ENCODE assay signal across 32 cellular contexts in genomic region chr11:79098096-79098495, GRCh38.
DNase-seq lines count a peak whose midpoint lies in the region; ATAC-seq, FAIRE-seq and TF ChIP-seq lines count a peak whose summit lies in the region.
"Had no signal": no experiment of that assay in that cellular context is flagged by ENCODE, and none has a peak within 500 bp of the region (broad histone marks: within the 10 kb centered on the region; RNA-seq: fewer than 3 reads in every experiment).

No MANE protein-coding gene starts in this region.

- H3K36me3 ChIP-seq in cardiac muscle cell (no peaks in the 10 kb centered on the region), H1 (ENCODE audit: control insufficient read depth in 2 of 4, insufficient read depth in 4 of 4, low read length in 3 of 4) (no peaks in the 10 kb centered on the region)
- H3K36me3 ChIP-seq: esophagus squamous epithelium, heart left ventricle, ovary, upper lobe of left lung had no signal

- H3K4me2 ChIP-seq in H1 (ENCODE audit: insufficient read depth in 1 of 2, low read depth in 2 of 2, low read length in 2 of 2): no peak overlapping the region

- H3K56ac ChIP-seq in H1 (replicated peaks; ENCODE audit: insufficient read length, low read depth, low read length): no peak overlapping the region

- no peaks in the 10 kb centered on the region for H3K9me3 Mint-ChIP-seq in nephron progenitor cell
- H3K9me3 Mint-ChIP-seq: activated naive CD8-positive, alpha-beta T cell treated with anti-CD3 and anti-CD28 coated beads, Interleukin-2, amount 50 U/mL, for 24 hours; natural killer cell had no signal

- intact Hi-C loops in Right ventricle myocardium superior (cut with DNase I): no loop called here

- no peak for DNase-seq in cardiac muscle cell (ENCODE audit: low read depth in 1 of 2, low spot score in 1 of 2)
- DNase-seq in Right ventricle myocardium superior: no peak
- no peak for DNase-seq in H1 (ENCODE audit: low read depth in 1 of 2, low spot score in 2 of 2)
- peak; percentile 23 for DNase-seq in nephron progenitor cell
- no peak for DNase-seq in GM19240 (ENCODE audit: insufficient read length, low spot score)
- no peak for DNase-seq in HT-29 (ENCODE audit: low spot score)
- no peak for DNase-seq in NCI-H1694 treated with DMSO at 0.1 percent for 48 hours (lab: John Stamatoyannopoulos, UW)
- DNase-seq: activated CD4-positive, alpha-beta T cell treated with anti-CD3 and anti-CD28 coated beads, Interleukin-2, amount 50 U/mL, for 48 hours; activated naive CD4-positive, alpha-beta T cell; activated naive CD8-positive, alpha-beta T cell treated with anti-CD3 and anti-CD28 coated beads, Interleukin-2, amount 50 U/mL, for 24 hours; activated T-cell treated with anti-CD3 and anti-CD28 coated beads, Interleukin-2, amount 50 U/mL, for 48 hours; central memory CD4-positive, alpha-beta T cell; dermis blood vessel endothelial cell; DND-41; esophagus squamous epithelium; heart left ventricle; mucosa of descending colon; natural killer cell; NCI-H1436 treated with DMSO at 0.1 percent for 48 hours; NCI-H2107; stimulated activated CD4-positive, alpha-beta T cell treated with anti-CD3 and anti-CD28 coated beads, Interleukin-15, amount 100 ng/mL, for 24 hours; stimulated activated CD4-positive, alpha-beta T cell treated with anti-CD3 and anti-CD28 coated beads, Interleukin-4, amount 100 ng/mL, for 4 hours; T-helper 17 cell; upper lobe of left lung had no signal

- H3K18ac ChIP-seq in H1 (ENCODE audit: extremely low read depth, low read length): no peak overlapping the region

- H3K27me3 ChIP-seq in cardiac muscle cell (no peaks in the 10 kb centered on the region), H1 (replicated peaks in 1 of 4; ENCODE audit: control insufficient read depth in 3 of 4, extremely low read depth in 1 of 4, insufficient read depth in 3 of 4, low read length in 3 of 4) (no peaks in the 10 kb centered on the region)
- H3K27me3 ChIP-seq: esophagus squamous epithelium, foreskin keratinocyte, ovary, upper lobe of left lung had no signal

- no peak overlapping the region for H3K23ac ChIP-seq in H1 (ENCODE audit: insufficient read length)

- no peaks in the 10 kb centered on the region for H3K36me3 Mint-ChIP-seq in nephron progenitor cell (ENCODE audit: low read depth)
- H3K36me3 Mint-ChIP-seq: natural killer cell had no signal

- H2BK12ac ChIP-seq in H1 (ENCODE audit: low read depth, low read length): no peak overlapping the region

- H4K20me1 ChIP-seq in H1 (replicated peaks in 1 of 2; ENCODE audit: control insufficient read depth in 1 of 2, insufficient read depth in 2 of 2, low read length in 2 of 2): no peaks in the 10 kb centered on the region

- H3K4me3 ChIP-seq in cardiac muscle cell (no peak overlapping the region), H1 (ENCODE audit: extremely low read depth in 1 of 4, insufficient read depth in 2 of 4, low read depth in 3 of 4, low read length in 4 of 4) (no peak overlapping the region)
- H3K4me3 ChIP-seq: esophagus squamous epithelium, heart left ventricle, mucosa of descending colon, ovary, SK-N-MC, upper lobe of left lung had no signal

- H4K8ac ChIP-seq in H1 (ENCODE audit: extremely low read depth, insufficient read depth, low read length): 0 out of 2 replicates have a peak overlapping the region, but pooled peaks have one; percentile 11

- peaks cover 5% of the 10 kb centered on the region for H3K27me3 Mint-ChIP-seq in nephron progenitor cell (ENCODE audit: low read depth, poor library complexity)

- no peaks in the 10 kb centered on the region for H3K79me1 ChIP-seq in H1 (ENCODE audit: low read depth, low read length)

- H3K27ac Mint-ChIP-seq in nephron progenitor cell: peak overlapping the region; percentile 89
- H3K27ac Mint-ChIP-seq: activated naive CD8-positive, alpha-beta T cell treated with anti-CD3 and anti-CD28 coated beads, Interleukin-2, amount 50 U/mL, for 24 hours; natural killer cell; T-helper 17 cell had no signal

- H4K91ac ChIP-seq in H1 (replicated peaks; ENCODE audit: insufficient read length, low read length): no peak overlapping the region

- no peak overlapping the region for H3K14ac ChIP-seq in H1 (ENCODE audit: insufficient read length)

- no peak overlapping the region for H2AFZ ChIP-seq in H1 (ENCODE audit: low read length)

- TF ChIP-seq CTCF in cardiac muscle cell (IDR thresholded peaks at IDR 0.05; ENCODE audit: low read depth, low read length): no peak
- TF ChIP-seq CTCF in H1 (IDR thresholded peaks at IDR 0.05; ENCODE audit: control extremely low read depth in 1 of 3, insufficient read depth in 1 of 3, low read depth in 1 of 3, low read length in 3 of 3): no peak
- TF ChIP-seq CTCF in nephron progenitor cell (IDR thresholded peaks at IDR 0.05): no peak

- H3K9ac ChIP-seq in H1 (replicated peaks in 1 of 4; ENCODE audit: extremely low read depth in 1 of 4, low read depth in 3 of 4, low read length in 3 of 4): no peak overlapping the region

- ATAC-seq in Right ventricle myocardium superior (ENCODE audit: poor library complexity) (no peak), HG02759 (IDR thresholded peaks at IDR 0.05; ENCODE audit: unreplicated experiment) (no peak)
- ATAC-seq: activated CD4-positive, CD25-positive, alpha-beta regulatory T cell treated with anti-CD3 and anti-CD28 coated beads, Interleukin-2, amount 50 U/mL, for 24 hours; activated naive CD8-positive, alpha-beta T cell treated with anti-CD3 and anti-CD28 coated beads, Interleukin-2, amount 50 U/mL, for 24 hours; foreskin keratinocyte; heart left ventricle; mucosa of descending colon; natural killer cell; T-helper 17 cell had no signal

- TF ChIP-seq POLR2A in H1 (IDR thresholded peaks at IDR 0.05; ENCODE audit: control extremely low read depth in 1 of 2, low read depth in 2 of 2, low read length in 2 of 2): no peak

- WGBS in H1 (ENCODE audit: extremely low coverage in 1 of 2, insufficient coverage in 1 of 2, insufficient read length in 1 of 2, insufficient replicate concordance in 2 of 2, low coverage in 1 of 2, low lambda C conversion rate in 2 of 2, missing lambda C conversion rate in 1 of 2), 2 experiments: 78% methylated on average over 3 of the region's 3 CpGs; no CpG with 5 or more reads in 1 of the 2 experiments

- no peak overlapping the region for H2BK20ac ChIP-seq in H1 (ENCODE audit: low read length)

- POLR2A ChIA-PET in H1 (lab: Charles Lee; ENCODE audit: partially characterized antibody): no interaction called here

- no peak for FAIRE-seq in H1 (lab: Jason Lieb, UNC)
- FAIRE-seq: D721Med, endometrium, H54 had no signal

- no peaks in the 10 kb centered on the region for H3K23me2 ChIP-seq in H1 (ENCODE audit: low read depth, low read length)

- no peak overlapping the region for H4K5ac ChIP-seq in H1 (ENCODE audit: insufficient read length, low read depth, low read length)

- TF ChIP-seq EP300 in H1 (IDR thresholded peaks at IDR 0.05; ENCODE audit: borderline replicate concordance in 1 of 2, low read depth in 2 of 2, low read length in 2 of 2): no peak

- peak overlapping the region; percentile 67 for H3K4me3 Mint-ChIP-seq in nephron progenitor cell
- H3K4me3 Mint-ChIP-seq: activated naive CD8-positive, alpha-beta T cell treated with anti-CD3 and anti-CD28 coated beads, Interleukin-2, amount 50 U/mL, for 24 hours; natural killer cell; T-helper 17 cell had no signal

- H3K9me3 ChIP-seq in cardiac muscle cell (ENCODE audit: low read depth) (no peaks in the 10 kb centered on the region), H1 (ENCODE audit: insufficient read depth in 2 of 2, low read depth in 1 of 2, low read length in 1 of 2) (peaks cover 1 to 4% of the 10 kb centered on the region in 2 experiments; a peak in 2 of 4 replicates)
- H3K9me3 ChIP-seq: mucosa of descending colon, ovary, upper lobe of left lung had no signal

- no peak for TF ChIP-seq RAD21 in H1 (IDR thresholded peaks at IDR 0.05 in 1 of 2, conservative IDR thresholded peaks at IDR 0.05 in 1 of 2; ENCODE audit: low read depth in 2 of 2, low read length in 2 of 2)

- H2BK120ac ChIP-seq in H1 (replicated peaks; ENCODE audit: low read depth, low read length): no peak overlapping the region

- H3K4me1 ChIP-seq in cardiac muscle cell (ENCODE audit: low read depth): peaks cover 37% of the 10 kb centered on the region
- H3K4me1 ChIP-seq in H1 (replicated peaks in 1 of 4; ENCODE audit: control insufficient read depth in 3 of 4, insufficient read depth in 4 of 4, low read length in 3 of 4): peaks cover 0 to 6% (median 0%) of the 10 kb centered on the region in 4 experiments; a peak in 1 of 7 replicates
- H3K4me1 ChIP-seq: upper lobe of left lung had no signal

- CTCF ChIA-PET in H1 (lab: Charles Lee; ENCODE audit: partially characterized antibody): interaction anchor here (0.6 to 6.6 kb wide), 18 partner anchors 9 to 452 kb away, joined by 3 to 85 read pairs (median 11); no protein-coding TSS in a partner anchor

- no peak overlapping the region for H2BK15ac ChIP-seq in H1 (ENCODE audit: low read length)

- H2AK5ac ChIP-seq in H1 (ENCODE audit: low read depth, low read length): no peak overlapping the region

- no peaks in the 10 kb centered on the region for H3K79me2 ChIP-seq in H1 (ENCODE audit: control insufficient read depth in 1 of 2, insufficient read depth in 2 of 2, low read length in 2 of 2)

- H3K4ac ChIP-seq in H1 (replicated peaks; ENCODE audit: insufficient read length, low read depth, low read length): no peak overlapping the region

- H3K27ac ChIP-seq in cardiac muscle cell (peak overlapping the region; percentile 18), H1 (ENCODE audit: low read depth, low read length) (no peak overlapping the region)
- H3K27ac ChIP-seq: esophagus squamous epithelium, foreskin keratinocyte, SK-N-MC, upper lobe of left lung had no signal

- no peak overlapping the region for H2BK5ac ChIP-seq in H1 (ENCODE audit: low read depth, low read length)

- peaks cover 98% of the 10 kb centered on the region for H3K4me1 Mint-ChIP-seq in nephron progenitor cell
- H3K4me1 Mint-ChIP-seq: activated naive CD8-positive, alpha-beta T cell treated with anti-CD3 and anti-CD28 coated beads, Interleukin-2, amount 50 U/mL, for 24 hours; natural killer cell had no signal

TF ChIP-seq in H1, 55 proteins besides CTCF, POLR2A, EP300 and RAD21 (continues in another document):
- TF ChIP-seq CBX8 (IDR thresholded peaks at IDR 0.05; ENCODE audit: borderline replicate concordance, low read depth, low read length) (no peak), CREB1 (IDR thresholded peaks at IDR 0.05) (no peak), SIRT6 (IDR thresholded peaks at IDR 0.05; ENCODE audit: low read length) (no peak), SAP30 (IDR thresholded peaks at IDR 0.05; ENCODE audit: insufficient read depth, insufficient replicate concordance, low read length) (no peak), JUN (IDR thresholded peaks at IDR 0.05; ENCODE audit: low read depth, low read length) (no peak), BACH1 (IDR thresholded peaks at IDR 0.05; ENCODE audit: low read length) (no peak), SRF (IDR thresholded peaks at IDR 0.05; ENCODE audit: low read depth, low read length) (no peak), POLR2AphosphoS5 (IDR thresholded peaks at IDR 0.05; ENCODE audit: low read depth, low read length) (no peak)
- TF ChIP-seq, protein P1, sequence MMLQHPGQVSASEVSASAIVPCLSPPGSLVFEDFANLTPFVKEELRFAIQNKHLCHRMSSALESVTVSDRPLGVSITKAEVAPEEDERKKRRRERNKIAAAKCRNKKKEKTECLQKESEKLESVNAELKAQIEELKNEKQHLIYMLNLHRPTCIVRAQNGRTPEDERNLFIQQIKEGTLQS (IDR thresholded peaks at IDR 0.05; ENCODE audit: insufficient read depth, low read depth, low read length): no peak
